Comparison of ENCODE assay signal across 1 cellular context in the genomic region with DNA sequence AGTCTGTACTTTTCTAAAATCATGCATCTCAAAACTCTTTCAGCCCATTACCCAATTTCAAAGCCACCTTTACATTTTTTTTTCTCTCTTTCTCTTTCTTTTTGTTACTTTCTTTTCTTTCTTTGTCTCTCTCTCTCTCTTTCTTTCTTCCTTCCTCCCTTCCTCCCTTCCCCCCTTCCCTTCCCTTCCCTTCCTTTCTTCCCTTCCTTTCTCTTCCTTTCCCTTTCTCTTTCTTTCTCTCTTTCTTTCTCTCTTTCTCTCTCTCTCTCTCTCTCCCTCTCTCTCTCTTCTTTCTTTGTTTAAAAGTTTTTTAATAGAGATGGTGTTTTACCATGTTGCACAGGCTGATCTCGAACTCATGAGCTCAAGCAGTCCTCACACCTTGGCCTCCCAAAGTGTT.
A peak's percentile ranks its signal among the peaks of the same experiment; 100 is the strongest.
TF ChIP-seq lines count a peak whose summit lies in the region.

No MANE protein-coding gene starts in this region.

TF ChIP-seq in K562, 482 proteins besides CTCF, POLR2A, EP300 and RAD21 (continued from another document and continues in another):
- TF ChIP-seq, protein P1, sequence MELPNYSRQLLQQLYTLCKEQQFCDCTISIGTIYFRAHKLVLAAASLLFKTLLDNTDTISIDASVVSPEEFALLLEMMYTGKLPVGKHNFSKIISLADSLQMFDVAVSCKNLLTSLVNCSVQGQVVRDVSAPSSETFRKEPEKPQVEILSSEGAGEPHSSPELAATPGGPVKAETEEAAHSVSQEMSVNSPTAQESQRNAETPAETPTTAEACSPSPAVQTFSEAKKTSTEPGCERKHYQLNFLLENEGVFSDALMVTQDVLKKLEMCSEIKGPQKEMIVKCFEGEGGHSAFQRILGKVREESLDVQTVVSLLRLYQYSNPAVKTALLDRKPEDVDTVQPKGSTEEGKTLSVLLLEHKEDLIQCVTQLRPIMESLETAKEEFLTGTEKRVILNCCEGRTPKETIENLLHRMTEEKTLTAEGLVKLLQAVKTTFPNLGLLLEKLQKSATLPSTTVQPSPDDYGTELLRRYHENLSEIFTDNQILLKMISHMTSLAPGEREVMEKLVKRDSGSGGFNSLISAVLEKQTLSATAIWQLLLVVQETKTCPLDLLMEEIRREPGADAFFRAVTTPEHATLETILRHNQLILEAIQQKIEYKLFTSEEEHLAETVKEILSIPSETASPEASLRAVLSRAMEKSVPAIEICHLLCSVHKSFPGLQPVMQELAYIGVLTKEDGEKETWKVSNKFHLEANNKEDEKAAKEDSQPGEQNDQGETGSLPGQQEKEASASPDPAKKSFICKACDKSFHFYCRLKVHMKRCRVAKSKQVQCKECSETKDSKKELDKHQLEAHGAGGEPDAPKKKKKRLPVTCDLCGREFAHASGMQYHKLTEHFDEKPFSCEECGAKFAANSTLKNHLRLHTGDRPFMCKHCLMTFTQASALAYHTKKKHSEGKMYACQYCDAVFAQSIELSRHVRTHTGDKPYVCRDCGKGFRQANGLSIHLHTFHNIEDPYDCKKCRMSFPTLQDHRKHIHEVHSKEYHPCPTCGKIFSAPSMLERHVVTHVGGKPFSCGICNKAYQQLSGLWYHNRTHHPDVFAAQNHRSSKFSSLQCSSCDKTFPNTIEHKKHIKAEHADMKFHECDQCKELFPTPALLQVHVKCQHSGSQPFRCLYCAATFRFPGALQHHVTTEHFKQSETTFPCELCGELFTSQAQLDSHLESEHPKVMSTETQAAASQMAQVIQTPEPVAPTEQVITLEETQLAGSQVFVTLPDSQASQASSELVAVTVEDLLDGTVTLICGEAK (IDR thresholded peaks at IDR 0.05) = peak; percentile 20; the same call in 1 of the 2 replicates
- TF ChIP-seq, protein P1 (CRISPR knock-in tag; IDR thresholded peaks at IDR 0.05) = no peak
- TF ChIP-seq ASH1L (IDR thresholded peaks at IDR 0.05; ENCODE audit: borderline replicate concordance, low read depth, partially characterized antibody) = peak; percentile 48
- TF ChIP-seq, protein P2, sequence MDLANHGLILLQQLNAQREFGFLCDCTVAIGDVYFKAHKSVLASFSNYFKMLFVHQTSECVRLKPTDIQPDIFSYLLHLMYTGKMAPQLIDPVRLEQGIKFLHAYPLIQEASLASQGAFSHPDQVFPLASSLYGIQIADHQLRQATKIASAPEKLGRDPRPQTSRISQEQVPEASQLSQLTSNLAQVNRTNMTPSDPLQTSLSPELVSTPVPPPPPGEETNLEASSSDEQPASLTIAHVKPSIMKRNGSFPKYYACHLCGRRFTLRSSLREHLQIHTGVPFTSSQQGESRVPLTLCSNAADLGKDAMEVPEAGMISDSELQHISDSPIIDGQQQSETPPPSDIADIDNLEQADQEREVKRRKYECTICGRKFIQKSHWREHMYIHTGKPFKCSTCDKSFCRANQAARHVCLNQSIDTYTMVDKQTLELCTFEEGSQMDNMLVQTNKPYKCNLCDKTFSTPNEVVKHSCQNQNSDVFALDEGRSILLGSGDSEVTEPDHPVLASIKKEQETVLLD (IDR thresholded peaks at IDR 0.05) = peak; percentile 74; the same call in 1 of the 2 replicates
- peak; percentile 34; the same call in 1 of the 2 replicates for TF ChIP-seq NBN (IDR thresholded peaks at IDR 0.05; ENCODE audit: low read depth)
- peak; percentile 30 for TF ChIP-seq SMARCA4 (IDR thresholded peaks at IDR 0.05)
- TF ChIP-seq ELF4 (CRISPR knock-in tag; IDR thresholded peaks at IDR 0.05) = peak; percentile 93
- TF ChIP-seq ZNF184 (CRISPR knock-in tag; IDR thresholded peaks at IDR 0.05) = no peak
- TF ChIP-seq MCM5 (IDR thresholded peaks at IDR 0.05; ENCODE audit: low read depth) = 0 out of 2 replicates have a peak, but pooled peaks have one; percentile 48
- TF ChIP-seq, protein P3, sequence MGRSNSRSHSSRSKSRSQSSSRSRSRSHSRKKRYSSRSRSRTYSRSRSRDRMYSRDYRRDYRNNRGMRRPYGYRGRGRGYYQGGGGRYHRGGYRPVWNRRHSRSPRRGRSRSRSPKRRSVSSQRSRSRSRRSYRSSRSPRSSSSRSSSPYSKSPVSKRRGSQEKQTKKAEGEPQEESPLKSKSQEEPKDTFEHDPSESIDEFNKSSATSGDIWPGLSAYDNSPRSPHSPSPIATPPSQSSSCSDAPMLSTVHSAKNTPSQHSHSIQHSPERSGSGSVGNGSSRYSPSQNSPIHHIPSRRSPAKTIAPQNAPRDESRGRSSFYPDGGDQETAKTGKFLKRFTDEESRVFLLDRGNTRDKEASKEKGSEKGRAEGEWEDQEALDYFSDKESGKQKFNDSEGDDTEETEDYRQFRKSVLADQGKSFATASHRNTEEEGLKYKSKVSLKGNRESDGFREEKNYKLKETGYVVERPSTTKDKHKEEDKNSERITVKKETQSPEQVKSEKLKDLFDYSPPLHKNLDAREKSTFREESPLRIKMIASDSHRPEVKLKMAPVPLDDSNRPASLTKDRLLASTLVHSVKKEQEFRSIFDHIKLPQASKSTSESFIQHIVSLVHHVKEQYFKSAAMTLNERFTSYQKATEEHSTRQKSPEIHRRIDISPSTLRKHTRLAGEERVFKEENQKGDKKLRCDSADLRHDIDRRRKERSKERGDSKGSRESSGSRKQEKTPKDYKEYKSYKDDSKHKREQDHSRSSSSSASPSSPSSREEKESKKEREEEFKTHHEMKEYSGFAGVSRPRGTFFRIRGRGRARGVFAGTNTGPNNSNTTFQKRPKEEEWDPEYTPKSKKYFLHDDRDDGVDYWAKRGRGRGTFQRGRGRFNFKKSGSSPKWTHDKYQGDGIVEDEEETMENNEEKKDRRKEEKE (IDR thresholded peaks at IDR 0.05; ENCODE audit: borderline replicate concordance in 1 of 2, control insufficient read depth in 1 of 2, low read depth in 2 of 2, low read length in 1 of 2) = peak in 1 of 2 experiments; percentile 74; a peak in 1 of 4 replicates
- no peak for TF ChIP-seq TEAD1 (CRISPR knock-in tag; IDR thresholded peaks at IDR 0.05)
- TF ChIP-seq, protein P4, sequence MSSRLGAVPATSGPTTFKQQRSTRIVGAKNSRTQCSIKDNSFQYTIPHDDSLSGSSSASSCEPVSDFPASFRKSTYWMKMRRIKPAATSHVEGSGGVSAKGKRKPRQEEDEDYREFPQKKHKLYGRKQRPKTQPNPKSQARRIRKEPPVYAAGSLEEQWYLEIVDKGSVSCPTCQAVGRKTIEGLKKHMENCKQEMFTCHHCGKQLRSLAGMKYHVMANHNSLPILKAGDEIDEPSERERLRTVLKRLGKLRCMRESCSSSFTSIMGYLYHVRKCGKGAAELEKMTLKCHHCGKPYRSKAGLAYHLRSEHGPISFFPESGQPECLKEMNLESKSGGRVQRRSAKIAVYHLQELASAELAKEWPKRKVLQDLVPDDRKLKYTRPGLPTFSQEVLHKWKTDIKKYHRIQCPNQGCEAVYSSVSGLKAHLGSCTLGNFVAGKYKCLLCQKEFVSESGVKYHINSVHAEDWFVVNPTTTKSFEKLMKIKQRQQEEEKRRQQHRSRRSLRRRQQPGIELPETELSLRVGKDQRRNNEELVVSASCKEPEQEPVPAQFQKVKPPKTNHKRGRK (tag; IDR thresholded peaks at IDR 0.05) = peak; percentile 99
- peak; percentile 37; the same call in 1 of the 2 replicates for TF ChIP-seq NR2C1 (IDR thresholded peaks at IDR 0.05)
- TF ChIP-seq NR2C1 (tag; IDR thresholded peaks at IDR 0.05) = no peak
- TF ChIP-seq, protein P5, sequence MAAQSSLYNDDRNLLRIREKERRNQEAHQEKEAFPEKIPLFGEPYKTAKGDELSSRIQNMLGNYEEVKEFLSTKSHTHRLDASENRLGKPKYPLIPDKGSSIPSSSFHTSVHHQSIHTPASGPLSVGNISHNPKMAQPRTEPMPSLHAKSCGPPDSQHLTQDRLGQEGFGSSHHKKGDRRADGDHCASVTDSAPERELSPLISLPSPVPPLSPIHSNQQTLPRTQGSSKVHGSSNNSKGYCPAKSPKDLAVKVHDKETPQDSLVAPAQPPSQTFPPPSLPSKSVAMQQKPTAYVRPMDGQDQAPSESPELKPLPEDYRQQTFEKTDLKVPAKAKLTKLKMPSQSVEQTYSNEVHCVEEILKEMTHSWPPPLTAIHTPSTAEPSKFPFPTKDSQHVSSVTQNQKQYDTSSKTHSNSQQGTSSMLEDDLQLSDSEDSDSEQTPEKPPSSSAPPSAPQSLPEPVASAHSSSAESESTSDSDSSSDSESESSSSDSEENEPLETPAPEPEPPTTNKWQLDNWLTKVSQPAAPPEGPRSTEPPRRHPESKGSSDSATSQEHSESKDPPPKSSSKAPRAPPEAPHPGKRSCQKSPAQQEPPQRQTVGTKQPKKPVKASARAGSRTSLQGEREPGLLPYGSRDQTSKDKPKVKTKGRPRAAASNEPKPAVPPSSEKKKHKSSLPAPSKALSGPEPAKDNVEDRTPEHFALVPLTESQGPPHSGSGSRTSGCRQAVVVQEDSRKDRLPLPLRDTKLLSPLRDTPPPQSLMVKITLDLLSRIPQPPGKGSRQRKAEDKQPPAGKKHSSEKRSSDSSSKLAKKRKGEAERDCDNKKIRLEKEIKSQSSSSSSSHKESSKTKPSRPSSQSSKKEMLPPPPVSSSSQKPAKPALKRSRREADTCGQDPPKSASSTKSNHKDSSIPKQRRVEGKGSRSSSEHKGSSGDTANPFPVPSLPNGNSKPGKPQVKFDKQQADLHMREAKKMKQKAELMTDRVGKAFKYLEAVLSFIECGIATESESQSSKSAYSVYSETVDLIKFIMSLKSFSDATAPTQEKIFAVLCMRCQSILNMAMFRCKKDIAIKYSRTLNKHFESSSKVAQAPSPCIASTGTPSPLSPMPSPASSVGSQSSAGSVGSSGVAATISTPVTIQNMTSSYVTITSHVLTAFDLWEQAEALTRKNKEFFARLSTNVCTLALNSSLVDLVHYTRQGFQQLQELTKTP (IDR thresholded peaks at IDR 0.05; ENCODE audit: low read depth in 1 of 2, partially characterized antibody in 2 of 2) = peak in 1 of 2 experiments; percentile 18
- TF ChIP-seq POLR2B (IDR thresholded peaks at IDR 0.05; ENCODE audit: low read depth, partially characterized antibody) = no peak
- TF ChIP-seq YBX1 (IDR thresholded peaks at IDR 0.05) = peak; percentile 92; the same call in 1 of the 2 replicates
- TF ChIP-seq FOXK2 (conservative IDR thresholded peaks at IDR 0.05 in 1 of 2, IDR thresholded peaks at IDR 0.05 in 1 of 2; ENCODE audit: low read depth in 2 of 2) = 0 out of 4 replicates have a peak, but pooled peaks of 1 of the 2 experiments have one; percentile 27
- no peak for TF ChIP-seq ZNF253 (CRISPR knock-in tag; conservative IDR thresholded peaks at IDR 0.05)
